In the genomic region with DNA sequence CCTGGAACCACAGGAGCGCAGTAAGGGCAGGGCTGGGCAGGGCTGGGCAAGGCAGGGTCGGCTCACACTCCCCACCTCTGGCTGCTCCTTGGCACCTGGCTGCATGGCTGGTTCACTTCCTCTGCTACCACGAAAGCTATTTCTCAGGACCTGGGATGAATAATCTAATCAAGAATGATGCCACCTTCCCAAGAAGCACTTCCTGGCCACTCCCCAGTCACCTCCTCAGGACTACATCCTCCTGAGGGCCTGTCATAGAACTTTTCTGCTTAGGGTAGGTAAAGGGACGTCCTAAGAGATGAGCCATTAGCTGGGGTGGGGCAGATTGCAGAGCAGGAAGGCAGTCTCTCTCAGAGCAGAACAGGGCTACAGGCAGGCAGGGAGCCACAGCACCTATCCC, we compare ENCODE assay signal across 20 cellular contexts.
DNase-seq lines count a peak whose midpoint lies in the region; ATAC-seq and TF ChIP-seq lines count a peak whose summit lies in the region.
"Had no signal": no experiment of that assay in that cellular context is flagged by ENCODE, and none has a peak within 500 bp of the region (broad histone marks: within the 10 kb centered on the region; RNA-seq: fewer than 3 reads in every experiment).

No MANE protein-coding gene starts in this region.

- no peaks in the 10 kb centered on the region for H3K79me1 ChIP-seq in mesendoderm (ENCODE audit: low read length)

- H3K4me3 ChIP-seq in mammary epithelial cell (replicated peaks in 1 of 3; ENCODE audit: insufficient read depth in 1 of 3, low read depth in 2 of 3, low read length in 3 of 3): no peak overlapping the region
- no peak overlapping the region for H3K4me3 ChIP-seq in mesendoderm (ENCODE audit: low read length)
- H3K4me3 ChIP-seq: spleen, uterus had no signal

- no peak overlapping the region for H3K56ac ChIP-seq in mesendoderm (ENCODE audit: low read length)

- peak; percentile 43 for DNase-seq in A172 (ENCODE audit: low spot score)
- DNase-seq in mammary epithelial cell: peak; percentile 80
- peak; percentile 51 for DNase-seq in mesendoderm
- DNase-seq in activated T-cell treated with anti-CD3 and anti-CD28 coated beads, Interleukin-2, amount 50 U/mL, for 4 hours: no peak
- no peak for DNase-seq in NCI-H226
- DNase-seq in OCI-M2 (lab: John Stamatoyannopoulos, UW; ENCODE audit: unreplicated experiment): no peak
- DNase-seq in NCI-H446 (lab: John Stamatoyannopoulos, UW): no peak
- DNase-seq: ACHN; activated T-cell treated with anti-CD3 and anti-CD28 coated beads, Interleukin-2, amount 50 U/mL, for 72 hours; C1 segment of cervical spinal cord; head of caudate nucleus; HFFc6; NCI-H1694 treated with DMSO at 0.1 percent for 48 hours; NCI-H345; RPMI8226; spleen; uterus had no signal

- H4K5ac ChIP-seq in mesendoderm (ENCODE audit: low read length): no peak overlapping the region

- H3K36me3 ChIP-seq in mammary epithelial cell (ENCODE audit: insufficient read depth, low read length) (no peaks in the 10 kb centered on the region), mesendoderm (ENCODE audit: control insufficient read depth, insufficient read depth, low read length) (no peaks in the 10 kb centered on the region)
- H3K36me3 ChIP-seq: neutrophil, spleen, uterus had no signal

- intact Hi-C loops in mammary epithelial cell (cut with micrococcal nuclease): loop anchor here (1.0 to 5.0 kb wide), 3 partner anchors 17 to 290 kb away; no protein-coding TSS in a partner anchor

- H3K27ac ChIP-seq in mammary epithelial cell (ENCODE audit: insufficient read depth, low read depth, low read length): peak overlapping the region; percentile 66
- H3K27ac ChIP-seq in mesendoderm (ENCODE audit: low read depth, low read length): no peak overlapping the region
- H3K27ac ChIP-seq: neutrophil, spleen, uterus had no signal

- H3K23ac ChIP-seq in mesendoderm (ENCODE audit: low read length): no peak overlapping the region

- TF ChIP-seq EP300 in Ishikawa (IDR thresholded peaks at IDR 0.05; ENCODE audit: borderline replicate concordance): 0 out of 2 replicates have a peak, but pooled peaks have one; percentile 34

- peak overlapping the region; percentile 63 for H3K4me2 ChIP-seq in mammary epithelial cell (ENCODE audit: insufficient read depth, low read depth, low read length)
- H3K4me2 ChIP-seq in mesendoderm (ENCODE audit: low read length): no peak overlapping the region

- H4K20me1 ChIP-seq in mammary epithelial cell (ENCODE audit: insufficient read depth, low read length): no peaks in the 10 kb centered on the region

- no peaks in the 10 kb centered on the region for H3K9me3 ChIP-seq in mammary epithelial cell (replicated peaks; ENCODE audit: insufficient read depth, low read length)
- H3K9me3 ChIP-seq: neutrophil, spleen, uterus had no signal

- H3K27me3 ChIP-seq in mammary epithelial cell (ENCODE audit: insufficient read depth, low read length) (no peaks in the 10 kb centered on the region), mesendoderm (ENCODE audit: insufficient read depth, low read length, poor library complexity) (no peaks in the 10 kb centered on the region)
- H3K27me3 ChIP-seq: neutrophil, spleen, uterus had no signal

- no peaks in the 10 kb centered on the region for H3K27me3 Mint-ChIP-seq in activated T-cell treated with anti-CD3 and anti-CD28 coated beads, Interleukin-2, amount 50 U/mL, for 4 hours (ENCODE audit: low read depth)
- H3K27me3 Mint-ChIP-seq: brain had no signal

- CTCF ChIA-PET in mammary epithelial cell (lab: Charles Lee; ENCODE audit: low non-redundant PET): no interaction called here

- H3K9ac ChIP-seq in mammary epithelial cell (ENCODE audit: insufficient read depth, low read length): peak overlapping the region; percentile 38
- no peak overlapping the region for H3K9ac ChIP-seq in mesendoderm (ENCODE audit: low read length)

- H2AFZ ChIP-seq in mammary epithelial cell (ENCODE audit: low read depth, low read length): peak overlapping the region; percentile 51

- no peaks in the 10 kb centered on the region for H3K36me3 Mint-ChIP-seq in activated T-cell treated with anti-CD3 and anti-CD28 coated beads, Interleukin-2, amount 50 U/mL, for 4 hours (ENCODE audit: insufficient read depth)
- H3K36me3 Mint-ChIP-seq: brain had no signal

- no peak overlapping the region for H2BK120ac ChIP-seq in mesendoderm (ENCODE audit: low read depth, low read length)

- TF ChIP-seq RAD21 in Ishikawa (IDR thresholded peaks at IDR 0.05; ENCODE audit: low read depth): no peak

- H3K9me3 Mint-ChIP-seq in activated T-cell treated with anti-CD3 and anti-CD28 coated beads, Interleukin-2, amount 50 U/mL, for 4 hours: no peaks in the 10 kb centered on the region
- H3K9me3 Mint-ChIP-seq: activated T-cell treated with anti-CD3 and anti-CD28 coated beads, Interleukin-2, amount 50 U/mL, for 72 hours; HFFc6 had no signal

- no peak for TF ChIP-seq CTCF in mammary epithelial cell (conservative IDR thresholded peaks at IDR 0.05 in 1 of 2, IDR thresholded peaks at IDR 0.05 in 1 of 2; ENCODE audit: extremely low read depth in 1 of 2, insufficient read depth in 1 of 2, low read depth in 1 of 2, low read length in 2 of 2)

- BruUV-seq in mammary epithelial cell (replicated peaks; lab: Mats Ljungman, UMichigan): no TSS peak

- no peak overlapping the region for H2AK5ac ChIP-seq in mesendoderm (ENCODE audit: low read length)

- 0% methylated on average over 2 of the region's 4 CpGs for WGBS in mammary epithelial cell (ENCODE audit: low coverage, missing lambda C conversion rate)
- no CpG with 5 or more reads among the region's 4 CpGs for WGBS in mesendoderm (ENCODE audit: extremely low coverage, insufficient coverage, low lambda C conversion rate)

- no peak overlapping the region for H3K18ac ChIP-seq in mesendoderm (ENCODE audit: low read length)

- H3K4me1 ChIP-seq in mammary epithelial cell (ENCODE audit: insufficient read depth, low read length): peaks cover 43% of the 10 kb centered on the region
- no peaks in the 10 kb centered on the region for H3K4me1 ChIP-seq in mesendoderm (ENCODE audit: control insufficient read depth, low read depth, low read length)

- no peak overlapping the region for H2BK5ac ChIP-seq in mesendoderm (ENCODE audit: low read length)

- dilution Hi-C loops in mammary epithelial cell (cut with HindIII; ENCODE audit: low sequenced_read_pairs): no loop called here

- H3K79me2 ChIP-seq in mammary epithelial cell (ENCODE audit: insufficient read depth, low read length): no peaks in the 10 kb centered on the region
- H3K79me2 ChIP-seq in mesendoderm (ENCODE audit: control insufficient read depth, insufficient read depth, low read length): no peaks in the 10 kb centered on the region

- no peak overlapping the region for H3K4me3 Mint-ChIP-seq in activated T-cell treated with anti-CD3 and anti-CD28 coated beads, Interleukin-2, amount 50 U/mL, for 4 hours
- H3K4me3 Mint-ChIP-seq: activated T-cell treated with anti-CD3 and anti-CD28 coated beads, Interleukin-2, amount 50 U/mL, for 72 hours; brain; HFFc6 had no signal

- H3K4ac ChIP-seq in mesendoderm (ENCODE audit: low read depth, low read length): no peak overlapping the region

- no peak overlapping the region for H4K8ac ChIP-seq in mesendoderm (ENCODE audit: low read depth, low read length)

- in situ Hi-C loops in mammary epithelial cell (cut with MboI; ENCODE audit: low sequenced_read_pairs in 2 of 2): no loop called here

- peaks cover 8% of the 10 kb centered on the region for H3K4me1 Mint-ChIP-seq in activated T-cell treated with anti-CD3 and anti-CD28 coated beads, Interleukin-2, amount 50 U/mL, for 4 hours (ENCODE audit: low read depth)

- no peak overlapping the region for H2BK15ac ChIP-seq in mesendoderm (replicated peaks; ENCODE audit: low read depth)

- no peak for ATAC-seq in activated T-cell treated with anti-CD3 and anti-CD28 coated beads, Interleukin-2, amount 50 U/mL, for 4 hours
- ATAC-seq: activated T-cell treated with anti-CD3 and anti-CD28 coated beads, Interleukin-2, amount 50 U/mL, for 72 hours had no signal

TF ChIP-seq in Ishikawa, 13 proteins besides CTCF, POLR2A, EP300 and RAD21:
- TF ChIP-seq, protein P1, sequence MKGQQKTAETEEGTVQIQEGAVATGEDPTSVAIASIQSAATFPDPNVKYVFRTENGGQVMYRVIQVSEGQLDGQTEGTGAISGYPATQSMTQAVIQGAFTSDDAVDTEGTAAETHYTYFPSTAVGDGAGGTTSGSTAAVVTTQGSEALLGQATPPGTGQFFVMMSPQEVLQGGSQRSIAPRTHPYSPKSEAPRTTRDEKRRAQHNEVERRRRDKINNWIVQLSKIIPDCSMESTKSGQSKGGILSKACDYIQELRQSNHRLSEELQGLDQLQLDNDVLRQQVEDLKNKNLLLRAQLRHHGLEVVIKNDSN (IDR thresholded peaks at IDR 0.05): no peak
- TF ChIP-seq, protein P2, sequence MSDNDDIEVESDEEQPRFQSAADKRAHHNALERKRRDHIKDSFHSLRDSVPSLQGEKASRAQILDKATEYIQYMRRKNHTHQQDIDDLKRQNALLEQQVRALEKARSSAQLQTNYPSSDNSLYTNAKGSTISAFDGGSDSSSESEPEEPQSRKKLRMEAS (IDR thresholded peaks at IDR 0.05): peak; percentile 24; the same call in 1 of the 2 replicates
- TF ChIP-seq TEAD4 (IDR thresholded peaks at IDR 0.05): peak; percentile 43; the same call in 1 of the 2 replicates
- peak; percentile 38; the same call in 1 of the 2 replicates for TF ChIP-seq TCF12 (IDR thresholded peaks at IDR 0.05; ENCODE audit: low read depth)
- no peak for TF ChIP-seq EGR1 (IDR thresholded peaks at IDR 0.05)

Comparison
In these comparisons a context has a peak if more than half of its experiments do, and no peak if none do; other contexts are left out.
1. DNase-seq: peak in A172 (single experiment), mammary epithelial cell (single experiment) and mesendoderm (single experiment); none in activated T-cell treated with anti-CD3 and anti-CD28 coated beads, Interleukin-2, amount 50 U/mL, for 4 hours (single experiment), NCI-H226 (single experiment), OCI-M2 (single experiment) and NCI-H446 (0 of 2).